Comparison of ENCODE assay signal across 16 cellular contexts in genomic region chr7:30912986-30913671, GRCh38. TPM values are rescaled to one million over a fixed set of nuclear protein-coding genes. Genes with fewer than 3 reads are reported as not detected.
DNase-seq lines count a peak whose midpoint lies in the region; ATAC-seq, FAIRE-seq and TF ChIP-seq lines count a peak whose summit lies in the region.
"Had no signal": no experiment of that assay in that cellular context is flagged by ENCODE, and none has a peak within 500 bp of the region (broad histone marks: within the 10 kb centered on the region; RNA-seq: fewer than 3 reads in every experiment).

No MANE protein-coding gene starts in this region.

- H3K4me1 ChIP-seq in left ventricle myocardium inferior (peaks cover 98% of the 10 kb centered on the region), pancreas (peaks cover 9 to 34% (median 17%) of the 10 kb centered on the region in 3 donors)

- ATAC-seq in Right ventricle myocardium inferior (no peak), left cardiac atrium (no peak), pancreas (peak; percentile 20 to 57 (median 44)), GM19463 (IDR thresholded peaks at IDR 0.05; ENCODE audit: unreplicated experiment) (no peak)
- ATAC-seq in naive thymus-derived CD8-positive, alpha-beta T cell: no peak
- ATAC-seq: A549 had no signal

- H3K27me3 Mint-ChIP-seq in naive thymus-derived CD8-positive, alpha-beta T cell: no peaks in the 10 kb centered on the region

- H3K4me3 Mint-ChIP-seq in naive thymus-derived CD8-positive, alpha-beta T cell: no peak overlapping the region

- WGBS in pancreas, 2 donors: 32 to 36% methylated on average over 11 of the region's 11 CpGs

- no peaks in the 10 kb centered on the region for H3K36me3 Mint-ChIP-seq in naive thymus-derived CD8-positive, alpha-beta T cell

- H3K9me3 ChIP-seq in left ventricle myocardium inferior (replicated peaks) (no peaks in the 10 kb centered on the region), pancreas (no peaks in the 10 kb centered on the region)
- H3K9me3 ChIP-seq: A549 had no signal

- intact Hi-C loops in Right ventricle myocardium inferior (cut with DNase I): no loop called here
- intact Hi-C loops in left cardiac atrium (cut with DNase I): no loop called here
- intact Hi-C loops in left ventricle myocardium inferior (cut with micrococcal nuclease): no loop called here
- intact Hi-C loops in pancreas (cut with DNase I): loop anchor here in 1 of 3 donors (10.0 kb wide), 1 partner anchor 108 kb away; no protein-coding TSS in a partner anchor

- H3K4me1 Mint-ChIP-seq in naive thymus-derived CD8-positive, alpha-beta T cell: peaks cover 0 to 2% (median 0%) of the 10 kb centered on the region in 4 donors

- H3K27me3 ChIP-seq in left ventricle myocardium inferior (ENCODE audit: low read depth): no peaks in the 10 kb centered on the region
- no peaks in the 10 kb centered on the region for H3K27me3 ChIP-seq in pancreas

- no peak for TF ChIP-seq CTCF in left ventricle myocardium inferior (IDR thresholded peaks at IDR 0.05; ENCODE audit: borderline replicate concordance)
- no peak for TF ChIP-seq CTCF in pancreas (IDR thresholded peaks at IDR 0.05)

- H3K27ac Mint-ChIP-seq in naive thymus-derived CD8-positive, alpha-beta T cell: no peak overlapping the region

- POLR2A ChIA-PET in naive thymus-derived CD8-positive, alpha-beta T cell (lab: Charles Lee): no interaction called here

- no peak for FAIRE-seq in pancreas (lab: Jason Lieb, UNC)
- FAIRE-seq: A549, H1 had no signal

- H3K4me3 ChIP-seq in left ventricle myocardium inferior (peak overlapping the region; percentile 70), pancreas (peak overlapping the region; percentile 1 to 47 (median 36))
- H3K4me3 ChIP-seq: A549 had no signal

- H3K27ac ChIP-seq in left ventricle myocardium inferior (replicated peaks): peak overlapping the region; percentile 92
- peak overlapping the region in 3 of 4 donors; percentile 12 to 63 (median 58) for H3K27ac ChIP-seq in pancreas
- H3K27ac ChIP-seq: A549 had no signal

- peak; percentile 57 for DNase-seq in Right ventricle myocardium inferior (ENCODE audit: missing footprints)
- DNase-seq in left cardiac atrium: no peak
- DNase-seq in left ventricle myocardium inferior: no peak
- peak in 3 of 6 donors; percentile 55 to 77 (median 60) for DNase-seq in pancreas
- no peak for DNase-seq in NCI-H1417 treated with DMSO at 0.1 percent for 48 hours (lab: John Stamatoyannopoulos, UW)
- DNase-seq in naive thymus-derived CD8-positive, alpha-beta T cell: no peak
- no peak for DNase-seq in NOMO-1 (lab: John Stamatoyannopoulos, UW; ENCODE audit: unreplicated experiment in 2 of 2)
- DNase-seq: NCI-H1092 treated with DMSO at 0.1 percent for 48 hours, NCI-H510A treated with DMSO at 0.1 percent for 48 hours, posterior cingulate gyrus, SIG-M5 had no signal

- no peaks in the 10 kb centered on the region for H3K9me3 Mint-ChIP-seq in naive thymus-derived CD8-positive, alpha-beta T cell

- no peaks in the 10 kb centered on the region for H3K36me3 ChIP-seq in left ventricle myocardium inferior
- H3K36me3 ChIP-seq in pancreas: no peaks in the 10 kb centered on the region

RNA-seq across cellular contexts. Expression of gene AQP1, which starts 1.5 kb away (rescaled TPM):
- 284 TPM for total RNA-seq in Right ventricle myocardium inferior
- 100 to 1,000 TPM; 244 to 352 TPM for total RNA-seq in left cardiac atrium
- 253 TPM for total RNA-seq in left ventricle myocardium inferior
- 100 to 1,000 TPM; 146 to 273 (median 196) TPM for total RNA-seq in pancreas
- polyA plus RNA-seq in pancreas: 100 to 1,000 TPM; 301 to 450 TPM
- under 1 TPM; 0.23 to 0.33 TPM for total RNA-seq in naive thymus-derived CD8-positive, alpha-beta T cell
- polyA plus RNA-seq in naive thymus-derived CD8-positive, alpha-beta T cell: not detected

RNA-seq across cellular contexts. Expression of gene GHRHR, which starts 50.6 kb away (rescaled TPM):
- total RNA-seq in Right ventricle myocardium inferior (not detected), left cardiac atrium (not detected), left ventricle myocardium inferior (not detected), pancreas (under 1 TPM in 1 of 6 donors, not detected in 5; 0.55 TPM)
- under 1 TPM; 0.34 to 0.47 TPM for polyA plus RNA-seq in pancreas
- not detected for total RNA-seq in naive thymus-derived CD8-positive, alpha-beta T cell
- polyA plus RNA-seq in naive thymus-derived CD8-positive, alpha-beta T cell: not detected
- total RNA-seq: HT-29, subcutaneous adipose tissue had no signal
- polyA plus RNA-seq: A549 had no signal

Comparison
In these comparisons a context has a peak if more than half of its experiments do, and no peak if none do; other contexts are left out.
1. ATAC-seq: peak in pancreas (4 of 4); none in Right ventricle myocardium inferior (single experiment), left cardiac atrium (0 of 2), GM19463 (single experiment) and naive thymus-derived CD8-positive, alpha-beta T cell (0 of 2).
2. RNA of gene AQP1, which starts 1.5 kb away (total RNA-seq): 244 to 352 TPM in left cardiac atrium, 284 TPM in Right ventricle myocardium inferior (single experiment), 253 TPM in left ventricle myocardium inferior (single experiment) and 146 to 273 TPM in pancreas; 0.23 to 0.33 TPM in naive thymus-derived CD8-positive, alpha-beta T cell; every median in the first group is over 100 times any median in the second.